ENCODE assay signal across 12 cellular contexts in the genomic region with DNA sequence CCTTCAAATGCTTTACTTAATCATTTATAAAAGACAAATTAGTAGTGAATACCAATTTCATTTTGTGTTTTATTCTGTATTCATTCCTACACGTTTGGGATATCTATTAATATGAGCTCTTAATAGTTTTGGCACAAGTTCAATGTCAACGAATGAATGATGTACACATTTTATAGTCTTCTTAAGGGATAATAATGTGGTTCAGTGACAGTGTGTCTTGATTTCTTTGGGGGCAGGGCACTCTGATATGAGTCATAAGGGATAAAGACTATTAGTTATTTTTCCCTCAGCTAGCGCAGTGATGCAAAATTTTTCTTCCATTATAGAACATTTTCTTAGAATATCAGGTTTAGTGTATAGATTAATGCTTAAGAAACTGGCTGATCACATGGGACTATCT.
"Had no signal": no experiment of that assay in that cellular context is flagged by ENCODE, and none has a peak within 500 bp of the region (broad histone marks: within the 10 kb centered on the region; RNA-seq: fewer than 3 reads in every experiment).

No MANE protein-coding gene starts in this region.

- H3K4me3 ChIP-seq: ovary had no signal

- H3K27ac ChIP-seq: ovary, WERI-Rb-1 had no signal

- H3K9me3 ChIP-seq: ovary had no signal

- H3K36me3 ChIP-seq: ovary, WERI-Rb-1 had no signal

- ATAC-seq: activated T-helper 17 cell treated with anti-CD3 and anti-CD28 coated beads, Interleukin-2, amount 50 U/mL, for 72 hours; esophagus mucosa; left lobe of liver; sciatic nerve; stimulated activated effector memory CD8-positive, alpha-beta T cell treated with anti-CD3 and anti-CD28 coated beads, Interleukin-12 subunit alpha, Interleukin-12 subunit beta, amount 100 ng/mL, for 72 hours had no signal

- H3K27me3 ChIP-seq: ovary had no signal

- DNase-seq: activated CD4-positive, alpha-beta T cell treated with anti-CD3 and anti-CD28 coated beads, Interleukin-2, amount 50 U/mL, for 48 hours; activated naive CD4-positive, alpha-beta T cell treated with Interleukin-2 at 50 U/mL for 16 hours; aorta; hippocampal formation; mammary epithelial cell; ovary; WERI-Rb-1 had no signal
